12 cellular contexts compared by ENCODE assay signal in the genomic region with DNA sequence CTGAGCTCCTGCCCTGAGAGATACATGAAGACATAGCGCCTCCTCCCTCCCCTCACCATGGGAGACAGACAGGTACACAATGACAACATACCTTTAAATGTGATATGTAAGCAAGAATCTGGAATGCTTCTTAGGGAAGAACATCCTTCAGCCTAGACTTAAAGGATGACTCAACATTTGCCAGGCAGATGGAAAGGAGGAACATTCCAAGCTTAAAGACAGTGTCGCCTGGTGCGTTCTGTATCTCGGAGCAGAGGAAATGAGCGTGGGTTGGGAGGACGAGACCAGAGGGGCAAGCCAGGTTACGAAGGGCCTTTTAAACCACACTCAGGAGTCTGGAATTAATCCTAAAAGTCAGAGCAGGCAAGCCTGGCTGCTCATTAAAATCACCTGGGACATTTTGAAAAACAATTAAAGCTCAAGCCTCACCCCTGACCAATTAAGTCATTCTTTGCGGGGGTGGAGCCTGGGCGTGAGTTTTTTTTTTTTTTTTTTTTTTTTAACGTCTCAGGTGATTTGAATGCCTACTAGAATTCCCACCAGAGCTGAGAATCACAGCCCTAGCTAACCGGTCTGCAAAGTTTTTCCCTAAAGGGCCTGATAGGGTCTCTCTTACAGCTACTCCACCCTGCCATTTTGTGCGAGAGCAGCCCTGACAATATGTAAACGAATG.
DNase-seq lines count a peak whose midpoint lies in the region; ATAC-seq and TF ChIP-seq lines count a peak whose summit lies in the region.
"Had no signal": no experiment of that assay in that cellular context is flagged by ENCODE, and none has a peak within 500 bp of the region (broad histone marks: within the 10 kb centered on the region; RNA-seq: fewer than 3 reads in every experiment).

No MANE protein-coding gene starts in this region.

- no peaks in the 10 kb centered on the region for H4K20me1 ChIP-seq in SK-N-SH (ENCODE audit: insufficient read depth)

- H2AFZ ChIP-seq in SK-N-SH (ENCODE audit: low read depth) = 0 out of 2 replicates have a peak overlapping the region, but pooled peaks have one; percentile 62

- H3K9ac ChIP-seq in SK-N-SH = peak overlapping the region; percentile 30; the same call in 1 of the 2 replicates

- H3K27ac ChIP-seq in SK-N-SH (ENCODE audit: low read depth in 2 of 2, low read length in 1 of 2) (peak overlapping the region in 1 of 2 experiments; percentile 73; a peak in 3 of 4 replicates), substantia nigra (ENCODE audit: low read depth, low read length, poor library complexity, severe bottlenecking) (no peak overlapping the region)

- H3K4me1 ChIP-seq in SK-N-SH (ENCODE audit: control insufficient read depth in 1 of 2, insufficient read depth in 2 of 2, low read depth in 1 of 2, low read length in 1 of 2) = peaks cover 11 to 29% of the 10 kb centered on the region in 2 experiments; a peak in 3 of 4 replicates

- CTCF ChIA-PET in SK-N-SH (lab: Yijun Ruan, JAX) = interaction anchor here (2.0 kb wide), 1 partner anchor 48 kb away, joined by 6 read pairs; no protein-coding TSS in a partner anchor

- H3K36me3 ChIP-seq in SK-N-SH (replicated peaks in 1 of 2; ENCODE audit: control insufficient read depth in 1 of 2, insufficient read depth in 2 of 2, low read length in 1 of 2) = no peaks in the 10 kb centered on the region

- H3K27me3 ChIP-seq in SK-N-SH (ENCODE audit: insufficient read depth) = no peaks in the 10 kb centered on the region

- POLR2A ChIA-PET in SK-N-SH (lab: Yijun Ruan, JAX) = no interaction called here

- H3K9me3 ChIP-seq in SK-N-SH = no peaks in the 10 kb centered on the region

- H3K9me2 ChIP-seq in SK-N-SH = no peaks in the 10 kb centered on the region

- no peak for ATAC-seq in GM21786 (IDR thresholded peaks at IDR 0.05; ENCODE audit: unreplicated experiment)
- ATAC-seq in GM18858 (IDR thresholded peaks at IDR 0.05; ENCODE audit: unreplicated experiment) = no peak
- ATAC-seq: naive thymus-derived CD4-positive, alpha-beta T cell had no signal

- H3K4me3 ChIP-seq in HFF-Myc (replicated peaks; ENCODE audit: low read depth, low read length) (no peak overlapping the region), SK-N-SH (ENCODE audit: low read depth in 2 of 2, low read length in 1 of 2) (no peak overlapping the region), fibroblast of pulmonary artery (replicated peaks; ENCODE audit: low read depth, low read length) (no peak overlapping the region)

- WGBS in SK-N-SH (ENCODE audit: low lambda C conversion rate) = 48% methylated on average over 13 of the region's 13 CpGs

- TF ChIP-seq CTCF in HFF-Myc (IDR thresholded peaks at IDR 0.05; ENCODE audit: low read depth, low read length, missing control alignments) = no peak
- TF ChIP-seq CTCF in SK-N-SH (IDR thresholded peaks at IDR 0.05) = 0 out of 2 replicates have a peak, but pooled peaks have one; percentile 7
- no peak for TF ChIP-seq CTCF in fibroblast of pulmonary artery (IDR thresholded peaks at IDR 0.05; ENCODE audit: low read length, missing control alignments)

- peak overlapping the region; percentile 39 for H3K4me2 ChIP-seq in SK-N-SH

- TF ChIP-seq RAD21 in SK-N-SH (IDR thresholded peaks at IDR 0.05; ENCODE audit: low read length) = no peak

- DNase-seq in HFF-Myc (ENCODE audit: extremely low read depth, low read depth) (peak; percentile 63), SK-N-SH (no peak), fibroblast of pulmonary artery (ENCODE audit: low read depth) (peak; percentile 86), renal cortical epithelial cell (ENCODE audit: low read depth) (peak; percentile 83), substantia nigra (lab: John Stamatoyannopoulos, UW) (no peak), AG08396 (ENCODE audit: low spot score) (no peak)
- DNase-seq: naive thymus-derived CD4-positive, alpha-beta T cell; NCI-H748 treated with DMSO at 0.1 percent for 48 hours; stimulated activated CD4-positive, alpha-beta T cell treated with anti-CD3 and anti-CD28 coated beads, Interleukin-4, amount 100 ng/mL, for 1 hour; T1000 had no signal

- H3K79me2 ChIP-seq in SK-N-SH (ENCODE audit: insufficient read depth) = no peaks in the 10 kb centered on the region

- TF ChIP-seq EP300 in SK-N-SH (IDR thresholded peaks at IDR 0.05; ENCODE audit: borderline replicate concordance in 1 of 2, low read depth in 1 of 2, low read length in 1 of 2) = no peak

- H3F3A ChIP-seq in SK-N-SH (replicated peaks; ENCODE audit: insufficient read depth) = peaks cover 20% of the 10 kb centered on the region

TF ChIP-seq in SK-N-SH, 30 proteins besides CTCF, POLR2A, EP300 and RAD21:
- TF ChIP-seq, protein P1, sequence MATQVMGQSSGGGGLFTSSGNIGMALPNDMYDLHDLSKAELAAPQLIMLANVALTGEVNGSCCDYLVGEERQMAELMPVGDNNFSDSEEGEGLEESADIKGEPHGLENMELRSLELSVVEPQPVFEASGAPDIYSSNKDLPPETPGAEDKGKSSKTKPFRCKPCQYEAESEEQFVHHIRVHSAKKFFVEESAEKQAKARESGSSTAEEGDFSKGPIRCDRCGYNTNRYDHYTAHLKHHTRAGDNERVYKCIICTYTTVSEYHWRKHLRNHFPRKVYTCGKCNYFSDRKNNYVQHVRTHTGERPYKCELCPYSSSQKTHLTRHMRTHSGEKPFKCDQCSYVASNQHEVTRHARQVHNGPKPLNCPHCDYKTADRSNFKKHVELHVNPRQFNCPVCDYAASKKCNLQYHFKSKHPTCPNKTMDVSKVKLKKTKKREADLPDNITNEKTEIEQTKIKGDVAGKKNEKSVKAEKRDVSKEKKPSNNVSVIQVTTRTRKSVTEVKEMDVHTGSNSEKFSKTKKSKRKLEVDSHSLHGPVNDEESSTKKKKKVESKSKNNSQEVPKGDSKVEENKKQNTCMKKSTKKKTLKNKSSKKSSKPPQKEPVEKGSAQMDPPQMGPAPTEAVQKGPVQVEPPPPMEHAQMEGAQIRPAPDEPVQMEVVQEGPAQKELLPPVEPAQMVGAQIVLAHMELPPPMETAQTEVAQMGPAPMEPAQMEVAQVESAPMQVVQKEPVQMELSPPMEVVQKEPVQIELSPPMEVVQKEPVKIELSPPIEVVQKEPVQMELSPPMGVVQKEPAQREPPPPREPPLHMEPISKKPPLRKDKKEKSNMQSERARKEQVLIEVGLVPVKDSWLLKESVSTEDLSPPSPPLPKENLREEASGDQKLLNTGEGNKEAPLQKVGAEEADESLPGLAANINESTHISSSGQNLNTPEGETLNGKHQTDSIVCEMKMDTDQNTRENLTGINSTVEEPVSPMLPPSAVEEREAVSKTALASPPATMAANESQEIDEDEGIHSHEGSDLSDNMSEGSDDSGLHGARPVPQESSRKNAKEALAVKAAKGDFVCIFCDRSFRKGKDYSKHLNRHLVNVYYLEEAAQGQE (IDR thresholded peaks at IDR 0.05; ENCODE audit: low read depth, low read length) = no peak
- TF ChIP-seq RFX5 (IDR thresholded peaks at IDR 0.05; ENCODE audit: low read length) (no peak), TEAD4 (IDR thresholded peaks at IDR 0.05; ENCODE audit: borderline replicate concordance, insufficient read depth) (0 out of 2 replicates have a peak, but pooled peaks have one; percentile 26), JUND (IDR thresholded peaks at IDR 0.05) (peak; percentile 64), NRF1 (IDR thresholded peaks at IDR 0.05; ENCODE audit: low read depth, low read length) (no peak), SIN3A (IDR thresholded peaks at IDR 0.05; ENCODE audit: borderline replicate concordance, low read depth, low read length) (no peak; the same call in 1 of the 2 replicates), FOSL2 (IDR thresholded peaks at IDR 0.05; ENCODE audit: borderline replicate concordance, low read depth) (peak; percentile 54; the same call in 1 of the 2 replicates), TCF12 (IDR thresholded peaks at IDR 0.05) (peak; percentile 58; the same call in 1 of the 2 replicates), GATA2 (CRISPR knock-in tag; IDR thresholded peaks at IDR 0.05) (no peak)
- TF ChIP-seq, protein P2, sequence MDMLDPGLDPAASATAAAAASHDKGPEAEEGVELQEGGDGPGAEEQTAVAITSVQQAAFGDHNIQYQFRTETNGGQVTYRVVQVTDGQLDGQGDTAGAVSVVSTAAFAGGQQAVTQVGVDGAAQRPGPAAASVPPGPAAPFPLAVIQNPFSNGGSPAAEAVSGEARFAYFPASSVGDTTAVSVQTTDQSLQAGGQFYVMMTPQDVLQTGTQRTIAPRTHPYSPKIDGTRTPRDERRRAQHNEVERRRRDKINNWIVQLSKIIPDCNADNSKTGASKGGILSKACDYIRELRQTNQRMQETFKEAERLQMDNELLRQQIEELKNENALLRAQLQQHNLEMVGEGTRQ (IDR thresholded peaks at IDR 0.05; ENCODE audit: borderline replicate concordance, low read depth, low read length) = no peak
- TF ChIP-seq, protein P3, sequence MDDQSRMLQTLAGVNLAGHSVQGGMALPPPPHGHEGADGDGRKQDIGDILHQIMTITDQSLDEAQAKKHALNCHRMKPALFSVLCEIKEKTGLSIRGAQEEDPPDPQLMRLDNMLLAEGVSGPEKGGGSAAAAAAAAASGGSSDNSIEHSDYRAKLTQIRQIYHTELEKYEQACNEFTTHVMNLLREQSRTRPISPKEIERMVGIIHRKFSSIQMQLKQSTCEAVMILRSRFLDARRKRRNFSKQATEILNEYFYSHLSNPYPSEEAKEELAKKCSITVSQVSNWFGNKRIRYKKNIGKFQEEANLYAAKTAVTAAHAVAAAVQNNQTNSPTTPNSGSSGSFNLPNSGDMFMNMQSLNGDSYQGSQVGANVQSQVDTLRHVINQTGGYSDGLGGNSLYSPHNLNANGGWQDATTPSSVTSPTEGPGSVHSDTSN (IDR thresholded peaks at IDR 0.05) = peak; percentile 30; the same call in 1 of the 2 replicates
- TF ChIP-seq, protein P4, sequence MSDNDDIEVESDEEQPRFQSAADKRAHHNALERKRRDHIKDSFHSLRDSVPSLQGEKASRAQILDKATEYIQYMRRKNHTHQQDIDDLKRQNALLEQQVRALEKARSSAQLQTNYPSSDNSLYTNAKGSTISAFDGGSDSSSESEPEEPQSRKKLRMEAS (IDR thresholded peaks at IDR 0.05; ENCODE audit: low read depth) = no peak
TF ChIP-seq in SK-N-SH: peak in this region for 5.

Comparison
In these comparisons a context has a peak if more than half of its experiments do, and no peak if none do; other contexts are left out.
1. DNase-seq: peak in HFF-Myc (single experiment), fibroblast of pulmonary artery (single experiment) and renal cortical epithelial cell (single experiment); none in SK-N-SH (single experiment), substantia nigra (0 of 49) and AG08396 (single experiment).